Comparison of ENCODE assay signal across 1 cellular context in genomic region chr10:113001599-113002448, GRCh38.
TF ChIP-seq lines count a peak whose summit lies in the region.

No MANE protein-coding gene starts in this region.

TF ChIP-seq in WTC11, 78 proteins besides CTCF, POLR2A, EP300 and RAD21 (continued from another document):
- no peak for TF ChIP-seq FOXP4 (CRISPR knock-in tag; IDR thresholded peaks at IDR 0.05)
